Comparison of ENCODE assay signal across 25 cellular contexts in genomic region chr3:78858910-78859309, GRCh38.
"Had no signal": no experiment of that assay in that cellular context is flagged by ENCODE, and none has a peak within 500 bp of the region (broad histone marks: within the 10 kb centered on the region; RNA-seq: fewer than 3 reads in every experiment).

No MANE protein-coding gene starts in this region.

- H3K9me3 ChIP-seq: lower lobe of right lung, tibial artery, uterus had no signal

- DNase-seq: activated CD4-positive, alpha-beta T cell treated with anti-CD3 and anti-CD28 coated beads, Interleukin-2, amount 10 ng/mL, durations not matched to agents 24 days and 14 days; activated CD4-positive, CD25-positive, alpha-beta regulatory T cell; activated CD8-positive, alpha-beta memory T cell treated with anti-CD3 and anti-CD28 coated beads, Interleukin-2, amount 50 U/mL, for 4 hours; activated naive CD4-positive, alpha-beta T cell treated with anti-CD3 and anti-CD28 coated beads for 36 hours; activated T-cell treated with anti-CD3 and anti-CD28 coated beads, Interleukin-2, amount 50 U/mL, for 4 hours; caudate nucleus; endodermal cell; erythroblast; foreskin melanocyte; glutamatergic neuron; hippocampal formation; islet precursor cell; left colon; lower lobe of right lung; nucleus accumbens; retina; stimulated activated CD4-positive, alpha-beta T cell treated with anti-CD3 and anti-CD28 coated beads, Interleukin-12 subunit alpha, Interleukin-12 subunit beta, amount 100 ng/mL, for 4 hours; stimulated activated CD4-positive, alpha-beta T cell treated with anti-CD3 and anti-CD28 coated beads, Interleukin-1b, Interleukin-23, amount 100 ng/mL, for 48 hours; stimulated activated naive CD8-positive, alpha-beta T cell treated with anti-CD3 and anti-CD28 coated beads, Interleukin-15, Interleukin-2, amounts not matched to agents 100 U/mL and 50 U/mL, for 24 hours; substantia nigra; T-helper 9 cell; tibial artery; uterus had no signal

- H3K4me3 ChIP-seq: lower lobe of right lung, tibial artery, uterus had no signal

- H3K27me3 Mint-ChIP-seq: activated CD4-positive, alpha-beta T cell treated with anti-CD3 and anti-CD28 coated beads, Interleukin-2, amount 10 ng/mL, durations not matched to agents 24 days and 14 days; brain; natural killer cell treated with Interleukin-12 subunit alpha and Interleukin-12 subunit beta and Interleukin-15 and Interleukin-18, amount 100 ng/mL, for 72 hours had no signal

- H3K4me1 Mint-ChIP-seq: activated CD4-positive, alpha-beta T cell treated with anti-CD3 and anti-CD28 coated beads, Interleukin-2, amount 10 ng/mL, durations not matched to agents 24 days and 14 days had no signal

- H3K27me3 ChIP-seq: tibial artery, uterus had no signal

- H3K27ac ChIP-seq: lower lobe of right lung, tibial artery, uterus had no signal

- ATAC-seq: activated T-cell treated with anti-CD3 and anti-CD28 coated beads, Interleukin-2, amount 50 U/mL, for 4 hours; left colon; lower lobe of right lung; natural killer cell treated with Interleukin-12 subunit alpha and Interleukin-12 subunit beta and Interleukin-15 and Interleukin-18, amount 100 ng/mL, for 72 hours; stimulated activated naive CD8-positive, alpha-beta T cell treated with anti-CD3 and anti-CD28 coated beads, Interleukin-15, Interleukin-2, amounts not matched to agents 100 U/mL and 50 U/mL, for 24 hours had no signal

- H3K4me3 Mint-ChIP-seq: activated CD4-positive, alpha-beta T cell treated with anti-CD3 and anti-CD28 coated beads, Interleukin-2, amount 10 ng/mL, durations not matched to agents 24 days and 14 days; activated naive CD4-positive, alpha-beta T cell treated with anti-CD3 and anti-CD28 coated beads for 36 hours; activated T-cell treated with anti-CD3 and anti-CD28 coated beads, Interleukin-2, amount 50 U/mL, for 4 hours; brain; endodermal cell; natural killer cell treated with Interleukin-12 subunit alpha and Interleukin-12 subunit beta and Interleukin-15 and Interleukin-18, amount 100 ng/mL, for 72 hours had no signal

- H3K36me3 ChIP-seq: lower lobe of right lung, tibial artery, uterus had no signal

- H3K27ac Mint-ChIP-seq: activated CD4-positive, alpha-beta T cell treated with anti-CD3 and anti-CD28 coated beads, Interleukin-2, amount 10 ng/mL, durations not matched to agents 24 days and 14 days; activated naive CD4-positive, alpha-beta T cell treated with anti-CD3 and anti-CD28 coated beads for 36 hours; brain; endodermal cell; natural killer cell treated with Interleukin-12 subunit alpha and Interleukin-12 subunit beta and Interleukin-15 and Interleukin-18, amount 100 ng/mL, for 72 hours had no signal

- H3K4me1 ChIP-seq: lower lobe of right lung, uterus had no signal
